In genomic region chr20:8132632-8133587, GRCh38 we compare ENCODE assay signal across 1 cellular context.
A peak's percentile ranks its signal among the peaks of the same experiment; 100 is the strongest.
TF ChIP-seq lines count a peak whose summit lies in the region.

No MANE protein-coding gene starts in this region.

TF ChIP-seq in HepG2, 621 proteins besides CTCF, POLR2A, EP300 and RAD21 (continued from another document and continues in another):
- TF ChIP-seq HIC2 (CRISPR knock-in tag; IDR thresholded peaks at IDR 0.05; ENCODE audit: low read depth), result peak; percentile 96
- no peak for TF ChIP-seq ISX (CRISPR knock-in tag; conservative IDR thresholded peaks at IDR 0.05)
- peak; percentile 74 for TF ChIP-seq ZNF691 (CRISPR knock-in tag; IDR thresholded peaks at IDR 0.05; ENCODE audit: borderline replicate concordance, low read depth)
- no peak; the same call in 1 of the 2 replicates for TF ChIP-seq ZSCAN29 (CRISPR knock-in tag; conservative IDR thresholded peaks at IDR 0.05)
- no peak for TF ChIP-seq NFYC (CRISPR knock-in tag; IDR thresholded peaks at IDR 0.05)
- TF ChIP-seq ZNF687 (CRISPR knock-in tag; IDR thresholded peaks at IDR 0.05), result peak; percentile 72
- TF ChIP-seq IKZF5 (CRISPR knock-in tag; IDR thresholded peaks at IDR 0.05), result peak; percentile 21; the same call in 1 of the 2 replicates
- TF ChIP-seq CREM (IDR thresholded peaks at IDR 0.05), result no peak
- TF ChIP-seq CREM (CRISPR knock-in tag; IDR thresholded peaks at IDR 0.05), result peak; percentile 31; the same call in 1 of the 2 replicates
- no peak for TF ChIP-seq ZNF772 (CRISPR knock-in tag; IDR thresholded peaks at IDR 0.05)
- TF ChIP-seq ZNF367 (CRISPR knock-in tag; IDR thresholded peaks at IDR 0.05; ENCODE audit: borderline replicate concordance), result 0 out of 2 replicates have a peak, but pooled peaks have one; percentile 72
- TF ChIP-seq ESRRA (CRISPR knock-in tag; IDR thresholded peaks at IDR 0.05; ENCODE audit: low read depth), result 0 out of 2 replicates have a peak, but pooled peaks have one; percentile 47
- no peak; the same call in 1 of the 2 replicates for TF ChIP-seq CBX5 (CRISPR knock-in tag; IDR thresholded peaks at IDR 0.05; ENCODE audit: borderline replicate concordance)
- TF ChIP-seq ZFP90 (CRISPR knock-in tag; IDR thresholded peaks at IDR 0.05; ENCODE audit: borderline replicate concordance), result peak; percentile 68; the same call in 1 of the 2 replicates
- no peak for TF ChIP-seq ZC3H4 (CRISPR knock-in tag; IDR thresholded peaks at IDR 0.05; ENCODE audit: borderline replicate concordance)
- no peak for TF ChIP-seq ZNF180 (CRISPR knock-in tag; IDR thresholded peaks at IDR 0.05; ENCODE audit: borderline replicate concordance, low read depth)
- TF ChIP-seq ZNF710 (CRISPR knock-in tag; IDR thresholded peaks at IDR 0.05; ENCODE audit: borderline replicate concordance), result peak; percentile 19; the same call in 1 of the 2 replicates
- peak; percentile 84 for TF ChIP-seq ZBTB33 (CRISPR knock-in tag; IDR thresholded peaks at IDR 0.05)
- peak; percentile 59 for TF ChIP-seq ZNF281 (CRISPR knock-in tag; IDR thresholded peaks at IDR 0.05; ENCODE audit: borderline replicate concordance)
- TF ChIP-seq ZBTB7B (CRISPR knock-in tag; IDR thresholded peaks at IDR 0.05), result peak; percentile 76; the same call in 1 of the 2 replicates
- no peak for TF ChIP-seq ZNF775 (CRISPR knock-in tag; IDR thresholded peaks at IDR 0.05; ENCODE audit: borderline replicate concordance)
- TF ChIP-seq HMGA1 (CRISPR knock-in tag; conservative IDR thresholded peaks at IDR 0.05), result no peak
- TF ChIP-seq ZNF564 (CRISPR knock-in tag; IDR thresholded peaks at IDR 0.05), result no peak
- TF ChIP-seq CHCHD3 (CRISPR knock-in tag; IDR thresholded peaks at IDR 0.05), result peak; percentile 80; the same call in 1 of the 2 replicates
- no peak for TF ChIP-seq POLR2AphosphoS5 (IDR thresholded peaks at IDR 0.05; ENCODE audit: low read depth, low read length)
- TF ChIP-seq DR1 (CRISPR knock-in tag; IDR thresholded peaks at IDR 0.05), result no peak
- peak; percentile 31; the same call in 1 of the 2 replicates for TF ChIP-seq ZNF598 (CRISPR knock-in tag; IDR thresholded peaks at IDR 0.05; ENCODE audit: borderline replicate concordance)
- TF ChIP-seq ZNF350 (CRISPR knock-in tag; IDR thresholded peaks at IDR 0.05; ENCODE audit: borderline replicate concordance, low read depth), result peak; percentile 46; the same call in 1 of the 2 replicates
- TF ChIP-seq SETDB1 (CRISPR knock-in tag; IDR thresholded peaks at IDR 0.05; ENCODE audit: borderline replicate concordance), result no peak
- TF ChIP-seq ZIK1 (CRISPR knock-in tag; IDR thresholded peaks at IDR 0.05; ENCODE audit: borderline replicate concordance, low read depth), result 0 out of 2 replicates have a peak, but pooled peaks have one; percentile 5
- 0 out of 2 replicates have a peak, but pooled peaks have one; percentile 11 for TF ChIP-seq ZNF746 (CRISPR knock-in tag; IDR thresholded peaks at IDR 0.05)
- TF ChIP-seq ETV5 (CRISPR knock-in tag; IDR thresholded peaks at IDR 0.05; ENCODE audit: borderline replicate concordance), result 0 out of 2 replicates have a peak, but pooled peaks have one; percentile 21
- TF ChIP-seq ZFP37 (CRISPR knock-in tag; IDR thresholded peaks at IDR 0.05; ENCODE audit: borderline replicate concordance), result no peak; the same call in 1 of the 2 replicates
- peak; percentile 73 for TF ChIP-seq ARNTL (CRISPR knock-in tag; IDR thresholded peaks at IDR 0.05)
- peak; percentile 40; the same call in 1 of the 2 replicates for TF ChIP-seq ZNF143 (CRISPR knock-in tag; IDR thresholded peaks at IDR 0.05)
- no peak for TF ChIP-seq MTF2 (CRISPR knock-in tag; IDR thresholded peaks at IDR 0.05; ENCODE audit: borderline replicate concordance)
- TF ChIP-seq RARG (CRISPR knock-in tag; IDR thresholded peaks at IDR 0.05; ENCODE audit: low read depth), result peak; percentile 77; the same call in 1 of the 2 replicates
- TF ChIP-seq ZNF761 (CRISPR knock-in tag; conservative IDR thresholded peaks at IDR 0.05), result 0 out of 2 replicates have a peak, but pooled peaks have one; percentile 50
- TF ChIP-seq ZNF230 (CRISPR knock-in tag; IDR thresholded peaks at IDR 0.05), result 0 out of 2 replicates have a peak, but pooled peaks have one; percentile 68
- TF ChIP-seq ZNF839 (CRISPR knock-in tag; IDR thresholded peaks at IDR 0.05; ENCODE audit: borderline replicate concordance), result no peak
- no peak for TF ChIP-seq ZNF652 (CRISPR knock-in tag; IDR thresholded peaks at IDR 0.05; ENCODE audit: borderline replicate concordance, low read depth)
- TF ChIP-seq CENPT (CRISPR knock-in tag; IDR thresholded peaks at IDR 0.05; ENCODE audit: low read depth), result no peak
- TF ChIP-seq MIER3 (CRISPR knock-in tag; IDR thresholded peaks at IDR 0.05; ENCODE audit: borderline replicate concordance), result 0 out of 2 replicates have a peak, but pooled peaks have one; percentile 32
- TF ChIP-seq KDM4B (CRISPR knock-in tag; IDR thresholded peaks at IDR 0.05), result no peak
- no peak for TF ChIP-seq ATAD3A (CRISPR knock-in tag; IDR thresholded peaks at IDR 0.05)
- TF ChIP-seq ZNF3 (CRISPR knock-in tag; IDR thresholded peaks at IDR 0.05), result 0 out of 2 replicates have a peak, but pooled peaks have one; percentile 23
- TF ChIP-seq TBX2 (CRISPR knock-in tag; IDR thresholded peaks at IDR 0.05; ENCODE audit: borderline replicate concordance), result peak; percentile 45
- no peak for TF ChIP-seq ZSCAN30 (CRISPR knock-in tag; IDR thresholded peaks at IDR 0.05)
- TF ChIP-seq KLF9 (CRISPR knock-in tag; IDR thresholded peaks at IDR 0.05; ENCODE audit: low read depth), result no peak
- peak; percentile 66; the same call in 1 of the 2 replicates for TF ChIP-seq ZBTB7A (CRISPR knock-in tag; IDR thresholded peaks at IDR 0.05)
